8 cellular contexts compared by ENCODE assay signal in the genomic region with DNA sequence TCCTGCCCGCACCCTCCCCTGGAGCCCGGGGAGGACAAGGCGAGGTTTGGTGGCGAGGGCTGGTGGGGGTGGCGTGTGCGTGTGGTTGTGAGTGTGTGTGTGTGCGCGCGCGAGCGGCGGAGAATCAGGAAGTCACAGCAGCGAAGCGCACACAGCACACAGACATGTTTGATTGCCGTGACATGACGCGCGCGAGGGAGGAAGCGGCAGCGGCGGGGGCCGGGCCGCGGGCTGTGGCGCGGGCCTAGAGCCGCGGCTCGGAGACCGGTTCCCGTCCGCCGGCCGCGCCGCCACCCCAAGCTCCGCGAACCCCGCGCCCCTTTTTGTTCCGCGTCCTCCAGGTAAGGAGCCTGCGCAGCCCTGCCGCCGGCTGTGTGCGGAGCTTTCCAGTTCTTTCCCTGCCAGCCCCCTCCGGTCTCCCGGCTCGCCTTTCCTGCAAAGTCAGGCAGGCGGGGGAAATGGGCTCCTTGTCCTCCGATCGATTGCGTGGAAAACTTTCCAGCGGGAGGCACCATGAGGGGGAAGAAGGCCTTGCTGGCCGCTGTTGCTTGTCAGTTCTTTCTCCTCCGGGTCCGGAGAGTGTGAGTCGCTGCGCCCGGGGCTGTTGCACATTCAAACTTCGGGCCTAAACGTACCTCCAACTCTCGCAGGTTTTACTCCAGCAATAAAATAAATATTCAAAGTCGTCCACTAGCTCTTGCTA. TPM values are rescaled to one million over a fixed set of nuclear protein-coding genes. Genes with fewer than 3 reads are reported as not detected.
DNase-seq lines count a peak whose midpoint lies in the region; ATAC-seq and TF ChIP-seq lines count a peak whose summit lies in the region.

No MANE protein-coding gene starts in this region.

- peaks cover 36% of the 10 kb centered on the region for H3K4me1 Mint-ChIP-seq in activated T-helper 17 cell treated with anti-CD3 and anti-CD28 coated beads, Interleukin-2, amount 50 U/mL, for 72 hours
- peaks cover 40 to 62% (median 53%) of the 10 kb centered on the region in 7 donors for H3K4me1 Mint-ChIP-seq in naive thymus-derived CD4-positive, alpha-beta T cell
- H3K4me1 Mint-ChIP-seq in stimulated activated memory B cell treated with anti-CD40 and anti-IgM and Interleukin-4, amounts not matched to agents 10 μg/mL and 1 μg/mL and 100 μg/mL, for 72 hours = peaks cover 43% of the 10 kb centered on the region

- peaks cover 22% of the 10 kb centered on the region for H3K36me3 Mint-ChIP-seq in activated T-helper 17 cell treated with anti-CD3 and anti-CD28 coated beads, Interleukin-2, amount 50 U/mL, for 72 hours (ENCODE audit: low read depth)
- H3K36me3 Mint-ChIP-seq in naive thymus-derived CD4-positive, alpha-beta T cell = peaks cover 0 to 17% (median 0%) of the 10 kb centered on the region in 5 donors
- peaks cover 6% of the 10 kb centered on the region for H3K36me3 Mint-ChIP-seq in stimulated activated memory B cell treated with anti-CD40 and anti-IgM and Interleukin-4, amounts not matched to agents 10 μg/mL and 1 μg/mL and 100 μg/mL, for 72 hours

- no peak for TF ChIP-seq CTCF in AG10803 (conservative IDR thresholded peaks at IDR 0.05; ENCODE audit: low read length)
- TF ChIP-seq CTCF in Panc1 (IDR thresholded peaks at IDR 0.05) = no peak
- no peak for TF ChIP-seq CTCF in fibroblast of lung (conservative IDR thresholded peaks at IDR 0.05 in 1 of 2, IDR thresholded peaks at IDR 0.05 in 1 of 2; ENCODE audit: low read depth in 1 of 2, low read length in 2 of 2)

- H3K4me1 ChIP-seq in Panc1 (ENCODE audit: control insufficient read depth, insufficient read depth, low read length) = no peaks in the 10 kb centered on the region
- H3K4me1 ChIP-seq in fibroblast of lung (ENCODE audit: control insufficient read depth, extremely low read depth, insufficient read depth, low read length) = peaks cover 11% of the 10 kb centered on the region
- peaks cover 40 to 44% of the 10 kb centered on the region in 2 donors for H3K4me1 ChIP-seq in naive thymus-derived CD4-positive, alpha-beta T cell (ENCODE audit: control insufficient read depth in 2 of 2, insufficient read depth in 2 of 2, low read length in 2 of 2)

- H3K36me3 ChIP-seq in Panc1 (ENCODE audit: control insufficient read depth, insufficient read depth, low read length) = no peaks in the 10 kb centered on the region
- H3K36me3 ChIP-seq in fibroblast of lung (ENCODE audit: control insufficient read depth, insufficient read depth, low read length) = no peaks in the 10 kb centered on the region
- H3K36me3 ChIP-seq in naive thymus-derived CD4-positive, alpha-beta T cell (ENCODE audit: control insufficient read depth in 2 of 3, insufficient read depth in 3 of 3, low read length in 3 of 3) = peaks cover 0 to 17% (median 0%) of the 10 kb centered on the region in 3 experiments

- H2AFZ ChIP-seq in fibroblast of lung (ENCODE audit: low read length) = peak overlapping the region; percentile 82

- CTCF ChIA-PET in Panc1 (lab: Charles Lee) = no interaction called here
- CTCF ChIA-PET in naive thymus-derived CD4-positive, alpha-beta T cell (lab: Charles Lee) = interaction anchor here (0.9 to 1.1 kb wide), 2 partner anchors 14 to 68 kb away, joined by 3 read pairs; no protein-coding TSS in a partner anchor

- H3K9me3 ChIP-seq in Panc1 (ENCODE audit: control insufficient read depth, insufficient read depth, low read depth, low read length) = no peaks in the 10 kb centered on the region
- H3K9me3 ChIP-seq in fibroblast of lung (ENCODE audit: control insufficient read depth, insufficient read depth, low read depth, low read length) = no peaks in the 10 kb centered on the region
- H3K9me3 ChIP-seq in naive thymus-derived CD4-positive, alpha-beta T cell (ENCODE audit: control insufficient read depth in 2 of 3, low read length in 3 of 3) = no peaks in the 10 kb centered on the region

- H3K27ac Mint-ChIP-seq in activated T-helper 17 cell treated with anti-CD3 and anti-CD28 coated beads, Interleukin-2, amount 50 U/mL, for 72 hours = peak overlapping the region; percentile 95
- peak overlapping the region; percentile 94 to 99 (median 99) for H3K27ac Mint-ChIP-seq in naive thymus-derived CD4-positive, alpha-beta T cell
- peak overlapping the region; percentile 94 for H3K27ac Mint-ChIP-seq in stimulated activated memory B cell treated with anti-CD40 and anti-IgM and Interleukin-4, amounts not matched to agents 10 μg/mL and 1 μg/mL and 100 μg/mL, for 72 hours

- H3K4me2 ChIP-seq in fibroblast of lung (ENCODE audit: extremely low read depth, insufficient read depth, low read length) = peak overlapping the region; percentile 88

- no peaks in the 10 kb centered on the region for H4K20me1 ChIP-seq in fibroblast of lung (ENCODE audit: control insufficient read depth, extremely low read depth, insufficient read depth, low read length)

- no peaks in the 10 kb centered on the region for H3K9me3 Mint-ChIP-seq in activated T-helper 17 cell treated with anti-CD3 and anti-CD28 coated beads, Interleukin-2, amount 50 U/mL, for 72 hours
- H3K9me3 Mint-ChIP-seq in naive thymus-derived CD4-positive, alpha-beta T cell = peaks cover 0 to 5% (median 0%) of the 10 kb centered on the region in 11 donors
- no peaks in the 10 kb centered on the region for H3K9me3 Mint-ChIP-seq in stimulated activated memory B cell treated with anti-CD40 and anti-IgM and Interleukin-4, amounts not matched to agents 10 μg/mL and 1 μg/mL and 100 μg/mL, for 72 hours

- peak overlapping the region; percentile 94 for H3K4me3 ChIP-seq in AG10803 (ENCODE audit: low read length)
- peak overlapping the region; percentile 58 to 68 for H3K4me3 ChIP-seq in Panc1 (ENCODE audit: low read depth in 2 of 2, low read length in 2 of 2)
- H3K4me3 ChIP-seq in fibroblast of lung (replicated peaks in 1 of 4; ENCODE audit: control extremely low read depth in 1 of 4, insufficient read depth in 1 of 4, low read depth in 3 of 4, low read length in 4 of 4) = peak overlapping the region; percentile 81 to 94 (median 90)
- H3K4me3 ChIP-seq in naive thymus-derived CD4-positive, alpha-beta T cell (ENCODE audit: low read length) = peak overlapping the region; percentile 98

- H3K27me3 ChIP-seq in Panc1 (ENCODE audit: control insufficient read depth, insufficient read depth, low read length) (no peaks in the 10 kb centered on the region), fibroblast of lung (ENCODE audit: control insufficient read depth, insufficient read depth, low read length) (no peaks in the 10 kb centered on the region)
- H3K27me3 ChIP-seq in naive thymus-derived CD4-positive, alpha-beta T cell (ENCODE audit: control insufficient read depth in 2 of 2, insufficient read depth in 2 of 2, low read length in 2 of 2) = no peaks in the 10 kb centered on the region

- peak; percentile 50 for TF ChIP-seq POLR2A in GM18951 (IDR thresholded peaks at IDR 0.05; ENCODE audit: extremely low read depth, insufficient read depth, insufficient read length)

- POLR2A ChIA-PET in Panc1 (lab: Charles Lee) = no interaction called here
- POLR2A ChIA-PET in naive thymus-derived CD4-positive, alpha-beta T cell (lab: Charles Lee) = interaction anchor here (0.6 to 7.1 kb wide), 13 partner anchors 9 to 1509 kb away, joined by 3 to 98 read pairs (median 5); a partner anchor contains a TSS

- peak; percentile 90 for DNase-seq in AG10803 (ENCODE audit: low read depth)
- no peak for DNase-seq in Panc1 (ENCODE audit: low read depth, low spot score)
- peak; percentile 80 to 88 for DNase-seq in fibroblast of lung (ENCODE audit: low read depth in 2 of 2)
- DNase-seq in naive thymus-derived CD4-positive, alpha-beta T cell = peak; percentile 72 to 91 (median 86)

- H3K79me2 ChIP-seq in fibroblast of lung (ENCODE audit: control insufficient read depth, insufficient read depth, low read length) = peaks cover 30% of the 10 kb centered on the region

- intact Hi-C loops in Panc1 (cut with micrococcal nuclease; ENCODE audit: unreplicated experiment) = no loop called here
- intact Hi-C loops in naive thymus-derived CD4-positive, alpha-beta T cell (cut with micrococcal nuclease) = loop anchor here (1.0 to 5.0 kb wide), 7 partner anchors 9 to 1745 kb away; no protein-coding TSS in a partner anchor

- in situ Hi-C loops in GM18951 (cut with MboI; ENCODE audit: low sequenced_read_pairs, unreplicated experiment) = no loop called here
- in situ Hi-C loops in Panc1 (cut with HindIII; ENCODE audit: low pct_unique_long_range_greater_than_20kb, low sequenced_read_pairs) = no loop called here

- ATAC-seq in HG03342 (IDR thresholded peaks at IDR 0.05; ENCODE audit: unreplicated experiment) = peak; percentile 25
- ATAC-seq in Panc1 = peak; percentile 28
- ATAC-seq in activated T-helper 17 cell treated with anti-CD3 and anti-CD28 coated beads, Interleukin-2, amount 50 U/mL, for 72 hours (replicated peaks) = peak; percentile 34
- ATAC-seq in naive thymus-derived CD4-positive, alpha-beta T cell = peak; percentile 63
- ATAC-seq in stimulated activated memory B cell treated with anti-CD40 and anti-IgM and Interleukin-4, amounts not matched to agents 10 μg/mL and 1 μg/mL and 100 μg/mL, for 72 hours = peak; percentile 69

- peaks cover 3% of the 10 kb centered on the region for H3K27me3 Mint-ChIP-seq in activated T-helper 17 cell treated with anti-CD3 and anti-CD28 coated beads, Interleukin-2, amount 50 U/mL, for 72 hours
- peaks cover 0 to 10% (median 0%) of the 10 kb centered on the region in 5 donors for H3K27me3 Mint-ChIP-seq in naive thymus-derived CD4-positive, alpha-beta T cell
- no peaks in the 10 kb centered on the region for H3K27me3 Mint-ChIP-seq in stimulated activated memory B cell treated with anti-CD40 and anti-IgM and Interleukin-4, amounts not matched to agents 10 μg/mL and 1 μg/mL and 100 μg/mL, for 72 hours

- BruUV-seq in Panc1 (replicated peaks; lab: Mats Ljungman, UMichigan) = no TSS peak

- no peak overlapping the region for H3K27ac ChIP-seq in Panc1 (ENCODE audit: low read length)
- peak overlapping the region; percentile 89 for H3K27ac ChIP-seq in fibroblast of lung (ENCODE audit: insufficient read depth, low read length)
- peak overlapping the region; percentile 92 for H3K27ac ChIP-seq in naive thymus-derived CD4-positive, alpha-beta T cell (ENCODE audit: low read depth, low read length)

- H3K4me3 Mint-ChIP-seq in activated T-helper 17 cell treated with anti-CD3 and anti-CD28 coated beads, Interleukin-2, amount 50 U/mL, for 72 hours = peak overlapping the region; percentile 98
- peak overlapping the region; percentile 93 to 100 (median 98) for H3K4me3 Mint-ChIP-seq in naive thymus-derived CD4-positive, alpha-beta T cell
- peak overlapping the region; percentile 99 for H3K4me3 Mint-ChIP-seq in stimulated activated memory B cell treated with anti-CD40 and anti-IgM and Interleukin-4, amounts not matched to agents 10 μg/mL and 1 μg/mL and 100 μg/mL, for 72 hours

- peak overlapping the region; percentile 76 for H3K9ac ChIP-seq in fibroblast of lung (ENCODE audit: insufficient read depth, low read length)

RNA-seq across cellular contexts. Expression of a gene that starts 2.5 kb away (rescaled TPM):
- total RNA-seq in Panc1 (2021; ENCODE audit: unreplicated experiment) (13.3 TPM), fibroblast of lung (52.1 and 62.3 TPM in 2 replicates)
- 8.0 TPM for polyA plus RNA-seq in Panc1 (2012; ENCODE audit: insufficient read length)
- 100 to 1,000 TPM; 118 to 119 TPM for total RNA-seq in activated T-helper 17 cell treated with anti-CD3 and anti-CD28 coated beads, Interleukin-2, amount 50 U/mL, for 72 hours
- 36.8 and 46.7 TPM in 2 replicates for polyA plus RNA-seq in fibroblast of lung
- 33.7 and 38.7 TPM in 2 replicates for polyA plus RNA-seq in fibroblast of lung (2012)
- 112 and 151 TPM in 2 replicates for polyA minus RNA-seq in fibroblast of lung (ENCODE audit: low replicate concordance)
- total RNA-seq in naive thymus-derived CD4-positive, alpha-beta T cell = 100 to 1,000 TPM; 233 to 294 (median 258) TPM
- 10 to 100 TPM; 37.1 to 52.7 TPM for polyA plus RNA-seq in naive thymus-derived CD4-positive, alpha-beta T cell
